23 cellular contexts compared by ENCODE assay signal in the genomic region with DNA sequence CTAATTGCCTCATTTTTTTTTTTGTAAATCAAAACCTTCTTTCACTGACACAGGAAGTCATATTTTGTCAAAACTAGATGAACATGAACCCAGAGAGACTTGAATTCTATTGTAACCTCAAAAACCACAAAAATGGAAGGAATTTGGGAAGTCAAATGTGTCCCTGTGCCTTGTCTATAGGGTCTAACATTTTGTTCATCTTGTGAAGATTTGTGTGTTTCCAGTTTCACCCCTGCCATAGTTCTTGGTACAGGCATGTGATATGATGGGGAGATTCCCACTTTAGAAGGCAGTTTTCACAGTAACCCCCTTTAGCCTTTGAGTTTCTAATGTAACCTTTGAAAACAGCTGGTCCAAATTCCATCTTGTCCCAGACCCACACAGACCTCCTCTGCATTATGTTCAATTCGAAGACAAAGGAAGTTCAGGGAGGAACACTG.
DNase-seq lines count a peak whose midpoint lies in the region; ATAC-seq and TF ChIP-seq lines count a peak whose summit lies in the region.
"Had no signal": no experiment of that assay in that cellular context is flagged by ENCODE, and none has a peak within 500 bp of the region (broad histone marks: within the 10 kb centered on the region; RNA-seq: fewer than 3 reads in every experiment).

No MANE protein-coding gene starts in this region.

- no peak overlapping the region for H3K9ac ChIP-seq in endodermal cell (ENCODE audit: extremely low read depth, low read length, poor library complexity, severe bottlenecking)

- DNase-seq in A673 (ENCODE audit: low spot score) (peak; percentile 17), HT1080 (ENCODE audit: low read depth) (peak; percentile 78), astrocyte of the spinal cord (ENCODE audit: low read depth, low spot score) (peak; percentile 63), islet precursor cell (peak; percentile 60), endodermal cell (no peak)
- no peak for DNase-seq in activated CD8-positive, alpha-beta T cell treated with anti-CD3 and anti-CD28 coated beads, Interleukin-2, amount 10 ng/mL, durations not matched to agents 7 days and 5 days
- DNase-seq in activated naive CD4-positive, alpha-beta T cell (lab: John Stamatoyannopoulos, UW), result no peak
- DNase-seq: activated B cell treated with CpG ODN at 0.5 μM for 24 hours; activated CD8-positive, alpha-beta memory T cell treated with anti-CD3 and anti-CD28 coated beads, Interleukin-2, amount 50 U/mL, for 4 hours; activated naive CD4-positive, alpha-beta T cell treated with anti-CD3 and anti-CD28 coated beads, Interleukin-2, amount 50 U/mL, for 16 hours; hypothalamus; lower lobe of right lung; NCI-H1417 treated with DMSO at 0.1 percent for 48 hours; NCI-H446 treated with DMSO at 0.1 percent for 48 hours; PC-3; right lobe of liver; stimulated activated CD4-positive, alpha-beta T cell treated with anti-CD3 and anti-CD28 coated beads, Interleukin-4, amount 100 ng/mL, for 4 hours; upper lobe of right lung had no signal

- 71 to 100% methylated on average over 1 of the region's 1 CpG for WGBS in endodermal cell (ENCODE audit: insufficient coverage in 1 of 2, insufficient read length in 1 of 2), 2 experiments

- in situ Hi-C loops in astrocyte of the spinal cord (cut with HindIII; ENCODE audit: low sequenced_read_pairs), result no loop called here

- CTCF ChIA-PET in A673 (lab: Charles Lee), result no interaction called here
- CTCF ChIA-PET in activated CD8-positive, alpha-beta T cell treated with anti-CD3 and anti-CD28 coated beads, Interleukin-2, amount 10 ng/mL, durations not matched to agents 7 days and 5 days (lab: Charles Lee), result no interaction called here

- intact Hi-C loops in A673 (cut with micrococcal nuclease; ENCODE audit: unreplicated experiment), result no loop called here

- H3K36me3 Mint-ChIP-seq in endodermal cell (ENCODE audit: low read depth), result no peaks in the 10 kb centered on the region
- H3K36me3 Mint-ChIP-seq in activated CD8-positive, alpha-beta T cell treated with anti-CD3 and anti-CD28 coated beads, Interleukin-2, amount 10 ng/mL, durations not matched to agents 7 days and 5 days (ENCODE audit: low read depth), result no peaks in the 10 kb centered on the region

- H3K27ac ChIP-seq in A673 (ENCODE audit: low read depth, low read length, poor library complexity, severe bottlenecking) (no peak overlapping the region), endodermal cell (ENCODE audit: low read depth, low read length) (no peak overlapping the region)
- H3K27ac ChIP-seq: A549, lower lobe of right lung, right lobe of liver, upper lobe of right lung had no signal

- H3K9me3 ChIP-seq in A673 (ENCODE audit: low read depth, low read length, poor library complexity, severe bottlenecking), result no peaks in the 10 kb centered on the region
- H3K9me3 ChIP-seq in endodermal cell (ENCODE audit: control insufficient read depth, low read length), result no peaks in the 10 kb centered on the region
- H3K9me3 ChIP-seq: A549, lower lobe of right lung, right lobe of liver, upper lobe of right lung had no signal

- H3K27me3 ChIP-seq in A673 (replicated peaks; ENCODE audit: insufficient read depth, low read depth, low read length, poor library complexity) (no peaks in the 10 kb centered on the region), endodermal cell (ENCODE audit: control insufficient read depth, insufficient read depth, low read length, poor library complexity, severe bottlenecking) (peaks cover 25% of the 10 kb centered on the region)
- H3K27me3 ChIP-seq: right lobe of liver, upper lobe of right lung had no signal

- no peaks in the 10 kb centered on the region for H3K36me3 ChIP-seq in A673 (ENCODE audit: insufficient read depth, low read length, poor library complexity, severe bottlenecking)
- no peaks in the 10 kb centered on the region for H3K36me3 ChIP-seq in endodermal cell (ENCODE audit: control insufficient read depth, insufficient read depth, low read length)
- H3K36me3 ChIP-seq: lower lobe of right lung, right lobe of liver, upper lobe of right lung had no signal

- ATAC-seq in activated CD8-positive, alpha-beta T cell treated with anti-CD3 and anti-CD28 coated beads, Interleukin-2, amount 10 ng/mL, durations not matched to agents 7 days and 5 days, result no peak
- no peak for ATAC-seq in HG03378 (IDR thresholded peaks at IDR 0.05; ENCODE audit: unreplicated experiment)
- ATAC-seq: A549, GM23338, K562, lower lobe of right lung, PC-3, right lobe of liver, upper lobe of right lung had no signal

- H3K27me3 Mint-ChIP-seq in endodermal cell (ENCODE audit: insufficient read depth), result peaks cover 25% of the 10 kb centered on the region
- H3K27me3 Mint-ChIP-seq in activated CD8-positive, alpha-beta T cell treated with anti-CD3 and anti-CD28 coated beads, Interleukin-2, amount 10 ng/mL, durations not matched to agents 7 days and 5 days (ENCODE audit: low read depth), result no peaks in the 10 kb centered on the region
- H3K27me3 Mint-ChIP-seq: activated B cell treated with CpG ODN at 0.5 μM for 24 hours; central memory CD8-positive, alpha-beta T cell had no signal

- TF ChIP-seq CTCF in A673 (conservative IDR thresholded peaks at IDR 0.05; ENCODE audit: low read depth, low read length) (no peak), astrocyte of the spinal cord (IDR thresholded peaks at IDR 0.05; ENCODE audit: low read depth, low read length) (no peak), endodermal cell (conservative IDR thresholded peaks at IDR 0.05) (no peak)

- H3K9me3 Mint-ChIP-seq in endodermal cell, result no peaks in the 10 kb centered on the region
- peaks cover 4% of the 10 kb centered on the region for H3K9me3 Mint-ChIP-seq in activated CD8-positive, alpha-beta T cell treated with anti-CD3 and anti-CD28 coated beads, Interleukin-2, amount 10 ng/mL, durations not matched to agents 7 days and 5 days (ENCODE audit: insufficient read depth)
- H3K9me3 Mint-ChIP-seq: GM23338 had no signal

- H3K4me3 Mint-ChIP-seq in endodermal cell, result no peak overlapping the region
- no peak overlapping the region for H3K4me3 Mint-ChIP-seq in activated CD8-positive, alpha-beta T cell treated with anti-CD3 and anti-CD28 coated beads, Interleukin-2, amount 10 ng/mL, durations not matched to agents 7 days and 5 days
- H3K4me3 Mint-ChIP-seq: activated B cell treated with CpG ODN at 0.5 μM for 24 hours; central memory CD8-positive, alpha-beta T cell; GM23338 had no signal

- H3K27ac Mint-ChIP-seq in endodermal cell, result no peak overlapping the region
- H3K27ac Mint-ChIP-seq in activated CD8-positive, alpha-beta T cell treated with anti-CD3 and anti-CD28 coated beads, Interleukin-2, amount 10 ng/mL, durations not matched to agents 7 days and 5 days, result no peak overlapping the region
- H3K27ac Mint-ChIP-seq: activated B cell treated with CpG ODN at 0.5 μM for 24 hours, GM23338 had no signal

- H3K4me3 ChIP-seq in A673 (ENCODE audit: low read depth, low read length, poor library complexity, severe bottlenecking), result no peak overlapping the region
- H3K4me3 ChIP-seq in astrocyte of the spinal cord (ENCODE audit: low read depth, low read length), result no peak overlapping the region
- no peak overlapping the region for H3K4me3 ChIP-seq in endodermal cell (ENCODE audit: low read length)
- H3K4me3 ChIP-seq: A549, GM23338, K562, lower lobe of right lung, right lobe of liver, upper lobe of right lung had no signal

- POLR2A ChIA-PET in A673 (lab: Charles Lee; ENCODE audit: low non-redundant PET), result no interaction called here
- POLR2A ChIA-PET in activated CD8-positive, alpha-beta T cell treated with anti-CD3 and anti-CD28 coated beads, Interleukin-2, amount 10 ng/mL, durations not matched to agents 7 days and 5 days (lab: Charles Lee), result no interaction called here

- H3K4me1 ChIP-seq in A673 (ENCODE audit: insufficient read depth, low read length, poor library complexity, severe bottlenecking), result no peaks in the 10 kb centered on the region
- H3K4me1 ChIP-seq in endodermal cell (ENCODE audit: control insufficient read depth, insufficient read depth, low read length), result no peaks in the 10 kb centered on the region
- H3K4me1 ChIP-seq: A549, lower lobe of right lung, right lobe of liver, upper lobe of right lung had no signal

- BruUV-seq in A673 (replicated peaks; lab: Mats Ljungman, UMichigan), result no TSS peak

- peaks cover 8% of the 10 kb centered on the region for H3K4me1 Mint-ChIP-seq in endodermal cell
- H3K4me1 Mint-ChIP-seq in activated CD8-positive, alpha-beta T cell treated with anti-CD3 and anti-CD28 coated beads, Interleukin-2, amount 10 ng/mL, durations not matched to agents 7 days and 5 days (ENCODE audit: low read depth), result no peaks in the 10 kb centered on the region
- H3K4me1 Mint-ChIP-seq: activated B cell treated with CpG ODN at 0.5 μM for 24 hours; central memory CD8-positive, alpha-beta T cell; GM23338 had no signal

Comparison
In these comparisons a context has a peak if more than half of its experiments do, and no peak if none do; other contexts are left out.
1. DNase-seq: peak in A673 (single experiment), HT1080 (single experiment), astrocyte of the spinal cord (single experiment) and islet precursor cell (single experiment); none in endodermal cell (single experiment), activated CD8-positive, alpha-beta T cell treated with anti-CD3 and anti-CD28 coated beads, Interleukin-2, amount 10 ng/mL, durations not matched to agents 7 days and 5 days (single experiment) and activated naive CD4-positive, alpha-beta T cell (0 of 4).